8 cellular contexts compared by ENCODE assay signal in genomic region chr20:53829086-53829703, GRCh38.
A peak's percentile ranks its signal among the peaks of the same experiment; 100 is the strongest.
DNase-seq lines count a peak whose midpoint lies in the region; ATAC-seq and TF ChIP-seq lines count a peak whose summit lies in the region.

No MANE protein-coding gene starts in this region.

- no peak for TF ChIP-seq POLR2A in body of pancreas (IDR thresholded peaks at IDR 0.05)

- 34 to 35% methylated on average over 9 of the region's 9 CpGs for WGBS in body of pancreas, 2 donors

- CTCF ChIA-PET in Caco-2 (lab: Charles Lee) = interaction anchor here (0.6 to 1.2 kb wide), 4 partner anchors 23 to 65 kb away, joined by 3 to 4 read pairs (median 3); no protein-coding TSS in a partner anchor

- H3K27me3 ChIP-seq in Caco-2 (replicated peaks; ENCODE audit: control insufficient read depth, insufficient read depth, low read length) (no peaks in the 10 kb centered on the region), MG63 (no peaks in the 10 kb centered on the region), body of pancreas (no peaks in the 10 kb centered on the region)

- H3K4me3 Mint-ChIP-seq in Caco-2 (ENCODE audit: unreplicated experiment) = peak overlapping the region; percentile 65

- peak overlapping the region; percentile 81 for H3K27ac Mint-ChIP-seq in Caco-2 (ENCODE audit: unreplicated experiment)

- H3K4me3 ChIP-seq in Caco-2 (ENCODE audit: low read depth, low read length) = no peak overlapping the region
- H3K4me3 ChIP-seq in MG63 = peak overlapping the region; percentile 27
- H3K4me3 ChIP-seq in body of pancreas = no peak overlapping the region

- peak in 1 of 2 experiments; percentile 42 for DNase-seq in Caco-2
- DNase-seq in MG63 = peak; percentile 72
- DNase-seq in body of pancreas = peak in 3 of 4 donors; percentile 9 to 33 (median 17)
- DNase-seq in left kidney (ENCODE audit: low read depth, low spot score) = peak; percentile 30
- no peak for DNase-seq in NCI-H2081 (lab: John Stamatoyannopoulos, UW)

- no peaks in the 10 kb centered on the region for H3K27me3 Mint-ChIP-seq in Caco-2 (ENCODE audit: insufficient read depth, unreplicated experiment)

- H3K36me3 Mint-ChIP-seq in Caco-2 (ENCODE audit: insufficient read depth, unreplicated experiment) = no peaks in the 10 kb centered on the region

- H3K9me3 ChIP-seq in Caco-2 = no peaks in the 10 kb centered on the region
- no peaks in the 10 kb centered on the region for H3K9me3 ChIP-seq in MG63
- no peaks in the 10 kb centered on the region for H3K9me3 ChIP-seq in body of pancreas

- ATAC-seq in body of pancreas (peak; percentile 61), HG03565 (IDR thresholded peaks at IDR 0.05; ENCODE audit: unreplicated experiment) (no peak), HG02840 (IDR thresholded peaks at IDR 0.05; ENCODE audit: low FRiP score, unreplicated experiment) (no peak)

- H3K36me3 ChIP-seq in Caco-2 (ENCODE audit: control insufficient read depth, insufficient read depth, low read length) (no peaks in the 10 kb centered on the region), MG63 (no peaks in the 10 kb centered on the region), body of pancreas (replicated peaks in 1 of 2; ENCODE audit: insufficient read depth in 1 of 2, low read depth in 2 of 2) (no peaks in the 10 kb centered on the region)

- POLR2A ChIA-PET in Caco-2 (lab: Charles Lee) = interaction anchor here (0.7 kb wide), 1 partner anchor 90 kb away, joined by 3 read pairs; no protein-coding TSS in a partner anchor

- peaks cover 45% of the 10 kb centered on the region for H3K4me1 Mint-ChIP-seq in Caco-2 (ENCODE audit: low read depth, unreplicated experiment)

- BruUV-seq in Caco-2 (replicated peaks; lab: Mats Ljungman, UMichigan) = TSS peak; percentile 86

- peaks cover 9% of the 10 kb centered on the region for H3K9me3 Mint-ChIP-seq in Caco-2 (ENCODE audit: unreplicated experiment)

- H3K27ac ChIP-seq in body of pancreas = peak overlapping the region in 3 of 4 donors; percentile 48 to 73 (median 60)

- H3K4me1 ChIP-seq in Caco-2 = peaks cover 38% of the 10 kb centered on the region
- peaks cover 43% of the 10 kb centered on the region for H3K4me1 ChIP-seq in body of pancreas

- intact Hi-C loops in Caco-2 (cut with micrococcal nuclease; ENCODE audit: unreplicated experiment) (loop anchor here (1.0 to 2.0 kb wide), 4 partner anchors 28 to 64 kb away; no protein-coding TSS in a partner anchor), body of pancreas (cut with DNase I) (no loop called here)

- TF ChIP-seq CTCF in Caco-2 (IDR thresholded peaks at IDR 0.05; ENCODE audit: insufficient read depth in 1 of 2, low read depth in 1 of 2, low read length in 1 of 2, severe bottlenecking in 1 of 2, unreplicated experiment in 1 of 2) (no peak), body of pancreas (IDR thresholded peaks at IDR 0.05) (no peak), subcutaneous adipose tissue (IDR thresholded peaks at IDR 0.05; ENCODE audit: low read depth) (peak; percentile 26)

Comparison
In these comparisons a context has a peak if more than half of its experiments do, and no peak if none do; other contexts are left out.
1. DNase-seq: peak in MG63 (single experiment), body of pancreas (3 of 4) and left kidney (single experiment); none in NCI-H2081 (0 of 2).